8 cellular contexts compared by ENCODE assay signal in the genomic region with DNA sequence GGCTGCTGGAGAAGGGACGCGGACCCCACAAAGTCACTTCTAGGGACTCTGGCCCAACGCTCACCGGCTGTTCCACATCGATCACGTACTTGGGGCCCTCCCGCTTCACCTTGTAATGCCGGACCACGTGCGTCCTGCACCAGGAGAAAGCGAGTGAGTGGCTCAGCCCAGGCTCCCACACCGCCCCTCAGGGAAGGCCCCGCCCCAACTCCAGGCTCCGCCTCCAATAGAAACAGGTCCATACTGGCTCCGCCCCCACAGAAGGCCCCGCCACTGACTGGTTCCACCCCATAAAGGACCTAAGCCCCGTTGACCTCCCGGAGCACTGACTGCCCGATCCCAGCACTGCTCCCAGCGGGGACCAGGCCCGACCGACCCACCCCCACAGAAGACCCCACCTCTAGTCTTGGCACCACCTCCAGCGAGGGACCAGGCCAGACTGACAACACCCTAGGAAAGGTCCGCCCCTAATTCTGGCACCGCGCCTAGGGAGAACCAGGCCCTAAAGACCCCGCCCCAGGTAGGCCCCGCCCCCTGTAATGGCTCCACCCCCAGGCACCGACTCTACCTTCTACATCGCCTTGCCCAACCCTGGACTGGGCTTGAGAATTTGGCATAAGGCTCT. TPM values are rescaled to one million over a fixed set of nuclear protein-coding genes. Genes with fewer than 3 reads are reported as not detected.
DNase-seq lines count a peak whose midpoint lies in the region; ATAC-seq and TF ChIP-seq lines count a peak whose summit lies in the region.

No MANE protein-coding gene starts in this region.

- TF ChIP-seq CTCF in Caco-2 (IDR thresholded peaks at IDR 0.05; ENCODE audit: insufficient read depth in 1 of 2, low read depth in 1 of 2, low read length in 1 of 2, severe bottlenecking in 1 of 2, unreplicated experiment in 1 of 2), result no peak
- TF ChIP-seq CTCF in activated CD8-positive, alpha-beta T cell treated with anti-CD3 and anti-CD28 coated beads for 36 hours (IDR thresholded peaks at IDR 0.05), result no peak
- no peak for TF ChIP-seq CTCF in endodermal cell (conservative IDR thresholded peaks at IDR 0.05)

- peak; percentile 45 for ATAC-seq in activated CD8-positive, alpha-beta T cell treated with anti-CD3 and anti-CD28 coated beads for 36 hours
- peak; percentile 27 to 29 for ATAC-seq in naive thymus-derived CD8-positive, alpha-beta T cell
- ATAC-seq in HG03135 (IDR thresholded peaks at IDR 0.05; ENCODE audit: unreplicated experiment), result no peak
- no peak for ATAC-seq in GM19397 (IDR thresholded peaks at IDR 0.05; ENCODE audit: unreplicated experiment)

- peak; percentile 51 to 62 for DNase-seq in Caco-2
- DNase-seq in MV-4-11 (lab: John Stamatoyannopoulos, UW), result peak; percentile 17
- peak; percentile 92 for DNase-seq in activated CD8-positive, alpha-beta T cell treated with anti-CD3 and anti-CD28 coated beads for 36 hours
- DNase-seq in endodermal cell, result peak; percentile 97
- peak; percentile 37 to 84 (median 58) for DNase-seq in naive thymus-derived CD8-positive, alpha-beta T cell
- peak; percentile 43 for DNase-seq in stimulated activated naive CD4-positive, alpha-beta T cell treated with Interleukin-2 at 50 U/mL for 16 hours (lab: John Stamatoyannopoulos, UW)

- 15 to 19% methylated on average over 12 to 30 of the region's 30 CpGs for WGBS in endodermal cell (ENCODE audit: insufficient coverage in 1 of 2, insufficient read length in 1 of 2), 2 experiments

- H3K4me3 Mint-ChIP-seq in Caco-2 (ENCODE audit: unreplicated experiment) (peak overlapping the region; percentile 10), endodermal cell (peak overlapping the region; percentile 67)
- peak overlapping the region; percentile 93 for H3K4me3 Mint-ChIP-seq in activated CD8-positive, alpha-beta T cell treated with anti-CD3 and anti-CD28 coated beads for 36 hours
- H3K4me3 Mint-ChIP-seq in naive thymus-derived CD8-positive, alpha-beta T cell, result peak overlapping the region; percentile 71 to 95 (median 85)

- H3K4me1 Mint-ChIP-seq in Caco-2 (ENCODE audit: low read depth, unreplicated experiment), result peaks cover 5% of the 10 kb centered on the region
- peaks cover 26% of the 10 kb centered on the region for H3K4me1 Mint-ChIP-seq in activated CD8-positive, alpha-beta T cell treated with anti-CD3 and anti-CD28 coated beads for 36 hours (ENCODE audit: low read depth)
- H3K4me1 Mint-ChIP-seq in endodermal cell, result peaks cover 5% of the 10 kb centered on the region
- peaks cover 11 to 39% (median 33%) of the 10 kb centered on the region in 4 donors for H3K4me1 Mint-ChIP-seq in naive thymus-derived CD8-positive, alpha-beta T cell

- H3K27me3 ChIP-seq in Caco-2 (replicated peaks; ENCODE audit: control insufficient read depth, insufficient read depth, low read length) (no peaks in the 10 kb centered on the region), endodermal cell (ENCODE audit: control insufficient read depth, insufficient read depth, low read length, poor library complexity, severe bottlenecking) (peaks cover 17% of the 10 kb centered on the region)

- intact Hi-C loops in Caco-2 (cut with micrococcal nuclease; ENCODE audit: unreplicated experiment), result no loop called here
- intact Hi-C loops in activated CD8-positive, alpha-beta T cell treated with anti-CD3 and anti-CD28 coated beads for 36 hours (cut with micrococcal nuclease), result no loop called here

- H3K9me3 ChIP-seq in Caco-2 (no peaks in the 10 kb centered on the region), endodermal cell (ENCODE audit: control insufficient read depth, low read length) (no peaks in the 10 kb centered on the region)

- H3K27ac ChIP-seq in endodermal cell (ENCODE audit: low read depth, low read length), result no peak overlapping the region

- H3K36me3 ChIP-seq in Caco-2 (ENCODE audit: control insufficient read depth, insufficient read depth, low read length) (0 out of 2 replicates have a peak, but pooled peaks cover 2% of the 10 kb centered on the region), endodermal cell (ENCODE audit: control insufficient read depth, insufficient read depth, low read length) (no peaks in the 10 kb centered on the region)

- H3K4me1 ChIP-seq in Caco-2 (no peaks in the 10 kb centered on the region), endodermal cell (ENCODE audit: control insufficient read depth, insufficient read depth, low read length) (no peaks in the 10 kb centered on the region)

- H3K9me3 Mint-ChIP-seq in Caco-2 (ENCODE audit: unreplicated experiment), result no peaks in the 10 kb centered on the region
- peaks cover 2% of the 10 kb centered on the region for H3K9me3 Mint-ChIP-seq in activated CD8-positive, alpha-beta T cell treated with anti-CD3 and anti-CD28 coated beads for 36 hours
- H3K9me3 Mint-ChIP-seq in endodermal cell, result peaks cover 2% of the 10 kb centered on the region
- H3K9me3 Mint-ChIP-seq in naive thymus-derived CD8-positive, alpha-beta T cell, result no peaks in the 10 kb centered on the region

- no TSS peak for BruUV-seq in Caco-2 (replicated peaks; lab: Mats Ljungman, UMichigan)

- no peak overlapping the region for H3K4me3 ChIP-seq in Caco-2 (ENCODE audit: low read depth, low read length)
- H3K4me3 ChIP-seq in endodermal cell (ENCODE audit: low read length), result peak overlapping the region; percentile 60

- H3K9ac ChIP-seq in endodermal cell (ENCODE audit: extremely low read depth, low read length, poor library complexity, severe bottlenecking), result no peak overlapping the region

- H3K36me3 Mint-ChIP-seq in Caco-2 (ENCODE audit: insufficient read depth, unreplicated experiment), result peaks cover 60% of the 10 kb centered on the region
- H3K36me3 Mint-ChIP-seq in activated CD8-positive, alpha-beta T cell treated with anti-CD3 and anti-CD28 coated beads for 36 hours (ENCODE audit: low read depth), result peaks cover 16% of the 10 kb centered on the region
- H3K36me3 Mint-ChIP-seq in endodermal cell (ENCODE audit: low read depth), result peaks cover 12% of the 10 kb centered on the region
- H3K36me3 Mint-ChIP-seq in naive thymus-derived CD8-positive, alpha-beta T cell, result no peaks in the 10 kb centered on the region

- H3K27me3 Mint-ChIP-seq in Caco-2 (ENCODE audit: insufficient read depth, unreplicated experiment) (no peaks in the 10 kb centered on the region), endodermal cell (ENCODE audit: insufficient read depth) (peaks cover 7% of the 10 kb centered on the region)
- no peaks in the 10 kb centered on the region for H3K27me3 Mint-ChIP-seq in activated CD8-positive, alpha-beta T cell treated with anti-CD3 and anti-CD28 coated beads for 36 hours
- peaks cover 0 to 4% (median 0%) of the 10 kb centered on the region in 5 donors for H3K27me3 Mint-ChIP-seq in naive thymus-derived CD8-positive, alpha-beta T cell

- POLR2A ChIA-PET in Caco-2 (lab: Charles Lee), result interaction anchor here (1.2 kb wide), 1 partner anchor 16 kb away, joined by 9 read pairs; the partner anchor contains the start of gene MPND
- POLR2A ChIA-PET in activated CD8-positive, alpha-beta T cell treated with anti-CD3 and anti-CD28 coated beads for 36 hours (lab: Charles Lee), result interaction anchor here (0.7 to 1.1 kb wide), 4 partner anchors 10 to 75 kb away, joined by 3 to 5 read pairs (median 3); partner anchors contain the start of gene CHAF1A
- POLR2A ChIA-PET in naive thymus-derived CD8-positive, alpha-beta T cell (lab: Charles Lee), result interaction anchor here (0.9 to 1.3 kb wide), 6 partner anchors 16 to 639 kb away, joined by 3 to 18 read pairs (median 3); partner anchors contain the start of genes MPND and TMIGD2

- CTCF ChIA-PET in Caco-2 (lab: Charles Lee), result interaction anchor here (0.9 kb wide), 1 partner anchor 15 kb away, joined by 3 read pairs; no protein-coding TSS in a partner anchor
- CTCF ChIA-PET in activated CD8-positive, alpha-beta T cell treated with anti-CD3 and anti-CD28 coated beads for 36 hours (lab: Charles Lee), result interaction anchor here (0.9 to 1.1 kb wide), 3 partner anchors 16 to 59 kb away, joined by 3 to 6 read pairs (median 5); partner anchors contain the start of gene MPND

- H3K27ac Mint-ChIP-seq in Caco-2 (ENCODE audit: unreplicated experiment) (no peak overlapping the region), endodermal cell (peak overlapping the region; percentile 86)
- peak overlapping the region; percentile 52 for H3K27ac Mint-ChIP-seq in activated CD8-positive, alpha-beta T cell treated with anti-CD3 and anti-CD28 coated beads for 36 hours
- peak overlapping the region in 7 of 10 donors; percentile 73 to 95 (median 86) for H3K27ac Mint-ChIP-seq in naive thymus-derived CD8-positive, alpha-beta T cell

RNA-seq across cellular contexts. Expression of gene STAP2, which starts 11.3 kb away (rescaled TPM):
- total RNA-seq in Caco-2 (2022) (70.7 and 71.6 TPM in 2 replicates), endodermal cell (10 to 100 TPM; 12.7 to 13.3 TPM)
- total RNA-seq in activated CD8-positive, alpha-beta T cell treated with anti-CD3 and anti-CD28 coated beads for 36 hours, result 10 to 100 TPM in 1 of 2 experiments, 1 to 10 TPM in 1; 9.6 to 14.6 TPM
- 10.3 TPM for polyA plus RNA-seq in endodermal cell (2013, experiment 1 of 2)
- 9.6 TPM for polyA plus RNA-seq in endodermal cell (2013, experiment 2 of 2)
- 1 to 10 TPM; 1.4 to 2.3 TPM for total RNA-seq in naive thymus-derived CD8-positive, alpha-beta T cell
- polyA plus RNA-seq in naive thymus-derived CD8-positive, alpha-beta T cell, result 1 to 10 TPM; 1.3 to 2.6 (median 1.5) TPM

RNA-seq across cellular contexts. Expression of gene MPND, which starts 16.0 kb away (rescaled TPM):
- total RNA-seq in Caco-2 (2022), result 34.9 and 35.7 TPM in 2 replicates
- total RNA-seq in activated CD8-positive, alpha-beta T cell treated with anti-CD3 and anti-CD28 coated beads for 36 hours, result 10 to 100 TPM; 15.5 to 16.6 TPM
- 10 to 100 TPM; 51.5 to 55.9 TPM for total RNA-seq in endodermal cell
- 32.8 TPM for polyA plus RNA-seq in endodermal cell (2013, experiment 1 of 2)
- polyA plus RNA-seq in endodermal cell (2013, experiment 2 of 2), result 30.6 TPM
- total RNA-seq in naive thymus-derived CD8-positive, alpha-beta T cell, result 10 to 100 TPM; 18.9 to 22.1 TPM
- 1 to 10 TPM; 4.6 to 5.3 (median 4.7) TPM for polyA plus RNA-seq in naive thymus-derived CD8-positive, alpha-beta T cell

RNA-seq across cellular contexts. Expression of gene FSD1, which starts 23.0 kb away (rescaled TPM):
- 9.0 and 15.6 TPM in 2 replicates for total RNA-seq in Caco-2 (2022)
- 10 to 100 TPM; 19.7 to 22.0 TPM for total RNA-seq in activated CD8-positive, alpha-beta T cell treated with anti-CD3 and anti-CD28 coated beads for 36 hours
- 10 to 100 TPM; 33.3 to 37.9 TPM for total RNA-seq in endodermal cell
- 66.1 TPM for polyA plus RNA-seq in endodermal cell (2013, experiment 1 of 2)
- 53.5 TPM for polyA plus RNA-seq in endodermal cell (2013, experiment 2 of 2)
- 1 to 10 TPM; 1.4 to 4.0 TPM for total RNA-seq in naive thymus-derived CD8-positive, alpha-beta T cell
- polyA plus RNA-seq in naive thymus-derived CD8-positive, alpha-beta T cell, result 1 to 10 TPM; 1.5 to 3.9 (median 3.4) TPM

RNA-seq across cellular contexts. Expression of gene TMIGD2, which starts 25.2 kb away (rescaled TPM):
- total RNA-seq in Caco-2 (2022) (not detected in 2 replicates), endodermal cell (under 1 TPM; 0.58 to 0.70 TPM)
- 10 to 100 TPM; 13.6 to 14.8 TPM for total RNA-seq in activated CD8-positive, alpha-beta T cell treated with anti-CD3 and anti-CD28 coated beads for 36 hours
- 0.93 TPM for polyA plus RNA-seq in endodermal cell (2013, experiment 1 of 2)
- polyA plus RNA-seq in endodermal cell (2013, experiment 2 of 2), result 0.87 TPM
- total RNA-seq in naive thymus-derived CD8-positive, alpha-beta T cell, result 10 to 100 TPM; 41.6 to 43.9 TPM
- polyA plus RNA-seq in naive thymus-derived CD8-positive, alpha-beta T cell, result 100 to 1,000 TPM in 1 of 3 donors, 10 to 100 TPM in 2; 65.8 to 105 (median 96.5) TPM

RNA-seq across cellular contexts. Expression of gene SHD, which starts 48.3 kb away (rescaled TPM):
- total RNA-seq in Caco-2 (2022) (1.4 and 3.5 TPM in 2 replicates), endodermal cell (1 to 10 TPM; 2.8 to 6.6 TPM)
- total RNA-seq in activated CD8-positive, alpha-beta T cell treated with anti-CD3 and anti-CD28 coated beads for 36 hours, result not detected
- polyA plus RNA-seq in endodermal cell (2013, experiment 1 of 2), result 10.1 TPM
- 9.9 TPM for polyA plus RNA-seq in endodermal cell (2013, experiment 2 of 2)
- total RNA-seq in naive thymus-derived CD8-positive, alpha-beta T cell, result not detected
- not detected for polyA plus RNA-seq in naive thymus-derived CD8-positive, alpha-beta T cell

Comparison
In these comparisons a context has a peak if more than half of its experiments do, and no peak if none do; other contexts are left out.
1. DNase-seq: peak in every context shown above with its lines; median percentile 97 in endodermal cell; 92 in activated CD8-positive, alpha-beta T cell treated with anti-CD3 and anti-CD28 coated beads for 36 hours; 58 in naive thymus-derived CD8-positive, alpha-beta T cell; 56 in Caco-2; 43 in stimulated activated naive CD4-positive, alpha-beta T cell treated with Interleukin-2 at 50 U/mL for 16 hours; 17 in MV-4-11.
2. H3K4me3 Mint-ChIP-seq: peak in every context shown above with its lines; median percentile 93 in activated CD8-positive, alpha-beta T cell treated with anti-CD3 and anti-CD28 coated beads for 36 hours; 85 in naive thymus-derived CD8-positive, alpha-beta T cell; 67 in endodermal cell; 10 in Caco-2.
3. ATAC-seq: peak in activated CD8-positive, alpha-beta T cell treated with anti-CD3 and anti-CD28 coated beads for 36 hours (single experiment) and naive thymus-derived CD8-positive, alpha-beta T cell (2 of 2); none in HG03135 (single experiment) and GM19397 (single experiment).